8 cellular contexts compared by ENCODE assay signal in the genomic region with DNA sequence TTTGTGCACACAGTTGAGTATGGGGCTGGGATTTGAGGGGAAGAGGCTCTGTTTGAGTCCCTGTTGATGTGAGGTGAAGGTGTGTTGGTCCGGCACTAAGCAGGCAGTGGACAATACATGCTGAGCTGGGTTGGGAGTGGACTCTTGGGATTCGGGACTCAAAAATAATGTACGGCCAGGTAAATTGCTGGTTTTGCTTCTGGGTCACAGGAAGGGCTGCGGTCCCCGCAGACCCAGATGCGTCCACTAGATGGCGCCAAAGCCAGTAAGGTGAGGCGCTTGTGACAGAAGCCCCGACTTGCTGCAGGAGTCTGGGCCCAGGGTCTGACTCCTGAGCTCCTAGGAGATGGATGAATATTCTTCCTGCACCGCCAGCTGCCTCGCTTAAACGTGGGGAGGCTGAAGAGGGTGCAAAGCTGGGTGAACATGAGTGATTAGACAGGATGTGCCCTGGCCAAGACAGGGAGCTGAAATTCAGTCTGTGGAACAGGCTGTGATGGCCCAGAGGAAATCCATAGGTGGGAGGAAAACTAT.
A peak's percentile ranks its signal among the peaks of the same experiment; 100 is the strongest.
DNase-seq lines count a peak whose midpoint lies in the region; ATAC-seq and TF ChIP-seq lines count a peak whose summit lies in the region.

No MANE protein-coding gene starts in this region.

- H3K4me3 ChIP-seq in GM12865 (ENCODE audit: low read depth, low read length) = no peak overlapping the region
- H3K4me3 ChIP-seq in lung = no peak overlapping the region

- no peaks in the 10 kb centered on the region for H3K36me3 ChIP-seq in lung (ENCODE audit: control insufficient read depth in 2 of 2, insufficient read depth in 2 of 2, low read length in 2 of 2)

- H3K27ac ChIP-seq in lung (ENCODE audit: low read depth in 1 of 2, low read length in 1 of 2) = no peak overlapping the region

- 4 to 5% methylated on average over 12 of the region's 12 CpGs for WGBS in lung, 2 donors

- H3K4me1 ChIP-seq in lung (ENCODE audit: control insufficient read depth in 2 of 2, insufficient read depth in 2 of 2, low read length in 2 of 2) = peaks cover 0 to 5% of the 10 kb centered on the region in 2 donors

- TF ChIP-seq CTCF in GM12865 (IDR thresholded peaks at IDR 0.05; ENCODE audit: insufficient read depth, low read depth, low read length, missing control alignments) = peak; percentile 91
- TF ChIP-seq CTCF in lung (IDR thresholded peaks at IDR 0.05; ENCODE audit: control extremely low read depth, extremely low read depth) = peak; percentile 94

- DNase-seq in GM12865 (ENCODE audit: low read depth) (peak; percentile 93), NCI-H774 (lab: John Stamatoyannopoulos, UW) (peak; percentile 79), dermis microvascular lymphatic vessel endothelial cell (ENCODE audit: low read depth in 2 of 2) (peak; percentile 56 to 79), lung (ENCODE audit: low spot score) (peak; percentile 87), foreskin melanocyte (no peak)
- peak; percentile 83 to 88 for DNase-seq in activated CD4-positive, alpha-beta T cell treated with anti-CD3 and anti-CD28 coated beads, Interleukin-2, amount 50 U/mL, for 4 hours
- DNase-seq in stimulated activated CD8-positive, alpha-beta memory T cell treated with anti-CD3 and anti-CD28 coated beads, Interleukin-12 subunit alpha, Interleukin-12 subunit beta, amount 100 ng/mL, for 1 hour (ENCODE audit: low read depth) = peak; percentile 87

- peaks cover 0 to 3% of the 10 kb centered on the region in 2 donors for H3K9me3 ChIP-seq in lung (ENCODE audit: control insufficient read depth in 2 of 2, insufficient read depth in 1 of 2, low read length in 1 of 2)

- H3K27me3 ChIP-seq in lung (ENCODE audit: control insufficient read depth, insufficient read depth) = no peaks in the 10 kb centered on the region

- ATAC-seq in HG03521 (IDR thresholded peaks at IDR 0.05; ENCODE audit: unreplicated experiment) (peak; percentile 21), lung (ENCODE audit: insufficient read depth, low FRiP score) (no peak)
